ENCODE assay signal across 1 cellular context in genomic region chr11:121928597-121929580, GRCh38.
A peak's percentile ranks its signal among the peaks of the same experiment; 100 is the strongest.
TF ChIP-seq lines count a peak whose summit lies in the region.

No MANE protein-coding gene starts in this region.

TF ChIP-seq in HepG2, 621 proteins besides CTCF, POLR2A, EP300 and RAD21 (continued from another document and continues in another):
- TF ChIP-seq ZNF800 (CRISPR knock-in tag; IDR thresholded peaks at IDR 0.05) = no peak
- TF ChIP-seq RXRA (CRISPR knock-in tag; IDR thresholded peaks at IDR 0.05) = peak; percentile 87; the same call in 1 of the 2 replicates
- TF ChIP-seq, protein P1, sequence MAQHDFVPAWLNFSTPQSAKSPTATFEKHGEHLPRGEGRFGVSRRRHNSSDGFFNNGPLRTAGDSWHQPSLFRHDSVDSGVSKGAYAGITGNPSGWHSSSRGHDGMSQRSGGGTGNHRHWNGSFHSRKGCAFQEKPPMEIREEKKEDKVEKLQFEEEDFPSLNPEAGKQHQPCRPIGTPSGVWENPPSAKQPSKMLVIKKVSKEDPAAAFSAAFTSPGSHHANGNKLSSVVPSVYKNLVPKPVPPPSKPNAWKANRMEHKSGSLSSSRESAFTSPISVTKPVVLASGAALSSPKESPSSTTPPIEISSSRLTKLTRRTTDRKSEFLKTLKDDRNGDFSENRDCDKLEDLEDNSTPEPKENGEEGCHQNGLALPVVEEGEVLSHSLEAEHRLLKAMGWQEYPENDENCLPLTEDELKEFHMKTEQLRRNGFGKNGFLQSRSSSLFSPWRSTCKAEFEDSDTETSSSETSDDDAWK (CRISPR knock-in tag; IDR thresholded peaks at IDR 0.05) = no peak
- no peak for TF ChIP-seq MIER3 (CRISPR knock-in tag; IDR thresholded peaks at IDR 0.05; ENCODE audit: borderline replicate concordance)
- no peak for TF ChIP-seq ZNF607 (CRISPR knock-in tag; IDR thresholded peaks at IDR 0.05; ENCODE audit: borderline replicate concordance)
- TF ChIP-seq HCFC1 (IDR thresholded peaks at IDR 0.05; ENCODE audit: low read depth, low read length) = no peak
- TF ChIP-seq, protein P2, sequence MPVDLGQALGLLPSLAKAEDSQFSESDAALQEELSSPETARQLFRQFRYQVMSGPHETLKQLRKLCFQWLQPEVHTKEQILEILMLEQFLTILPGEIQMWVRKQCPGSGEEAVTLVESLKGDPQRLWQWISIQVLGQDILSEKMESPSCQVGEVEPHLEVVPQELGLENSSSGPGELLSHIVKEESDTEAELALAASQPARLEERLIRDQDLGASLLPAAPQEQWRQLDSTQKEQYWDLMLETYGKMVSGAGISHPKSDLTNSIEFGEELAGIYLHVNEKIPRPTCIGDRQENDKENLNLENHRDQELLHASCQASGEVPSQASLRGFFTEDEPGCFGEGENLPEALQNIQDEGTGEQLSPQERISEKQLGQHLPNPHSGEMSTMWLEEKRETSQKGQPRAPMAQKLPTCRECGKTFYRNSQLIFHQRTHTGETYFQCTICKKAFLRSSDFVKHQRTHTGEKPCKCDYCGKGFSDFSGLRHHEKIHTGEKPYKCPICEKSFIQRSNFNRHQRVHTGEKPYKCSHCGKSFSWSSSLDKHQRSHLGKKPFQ (CRISPR knock-in tag; IDR thresholded peaks at IDR 0.05; ENCODE audit: insufficient replicate concordance) = no peak
- TF ChIP-seq ATF1 (CRISPR knock-in tag; IDR thresholded peaks at IDR 0.05) = peak; percentile 51
- TF ChIP-seq, protein P3, sequence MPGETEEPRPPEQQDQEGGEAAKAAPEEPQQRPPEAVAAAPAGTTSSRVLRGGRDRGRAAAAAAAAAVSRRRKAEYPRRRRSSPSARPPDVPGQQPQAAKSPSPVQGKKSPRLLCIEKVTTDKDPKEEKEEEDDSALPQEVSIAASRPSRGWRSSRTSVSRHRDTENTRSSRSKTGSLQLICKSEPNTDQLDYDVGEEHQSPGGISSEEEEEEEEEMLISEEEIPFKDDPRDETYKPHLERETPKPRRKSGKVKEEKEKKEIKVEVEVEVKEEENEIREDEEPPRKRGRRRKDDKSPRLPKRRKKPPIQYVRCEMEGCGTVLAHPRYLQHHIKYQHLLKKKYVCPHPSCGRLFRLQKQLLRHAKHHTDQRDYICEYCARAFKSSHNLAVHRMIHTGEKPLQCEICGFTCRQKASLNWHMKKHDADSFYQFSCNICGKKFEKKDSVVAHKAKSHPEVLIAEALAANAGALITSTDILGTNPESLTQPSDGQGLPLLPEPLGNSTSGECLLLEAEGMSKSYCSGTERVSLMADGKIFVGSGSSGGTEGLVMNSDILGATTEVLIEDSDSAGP (CRISPR knock-in tag; IDR thresholded peaks at IDR 0.05; ENCODE audit: borderline replicate concordance) = peak; percentile 24; the same call in 1 of the 2 replicates
- TF ChIP-seq ATF5 (CRISPR knock-in tag; IDR thresholded peaks at IDR 0.05; ENCODE audit: low read depth) = no peak
- TF ChIP-seq ELF4 (CRISPR knock-in tag; IDR thresholded peaks at IDR 0.05; ENCODE audit: borderline replicate concordance) = no peak
- TF ChIP-seq GMEB1 (CRISPR knock-in tag; IDR thresholded peaks at IDR 0.05; ENCODE audit: borderline replicate concordance) = no peak
- peak; percentile 90 for TF ChIP-seq ISL2 (CRISPR knock-in tag; IDR thresholded peaks at IDR 0.05)
- TF ChIP-seq KDM6A (CRISPR knock-in tag; IDR thresholded peaks at IDR 0.05; ENCODE audit: low read depth) = peak; percentile 56; the same call in 1 of the 2 replicates
- no peak for TF ChIP-seq ZNF124 (CRISPR knock-in tag; IDR thresholded peaks at IDR 0.05)
- TF ChIP-seq SAP130 (CRISPR knock-in tag; IDR thresholded peaks at IDR 0.05; ENCODE audit: low read depth) = no peak; the same call in 1 of the 2 replicates
- no peak for TF ChIP-seq ZNF577 (CRISPR knock-in tag; IDR thresholded peaks at IDR 0.05; ENCODE audit: borderline replicate concordance, low read depth)
- no peak for TF ChIP-seq NAIF1 (CRISPR knock-in tag; IDR thresholded peaks at IDR 0.05; ENCODE audit: borderline replicate concordance)
- TF ChIP-seq MBNL3 (CRISPR knock-in tag; conservative IDR thresholded peaks at IDR 0.05) = no peak
- TF ChIP-seq ZFP82 (CRISPR knock-in tag; IDR thresholded peaks at IDR 0.05; ENCODE audit: borderline replicate concordance) = no peak
- no peak; the same call in 1 of the 2 replicates for TF ChIP-seq ZNF746 (CRISPR knock-in tag; IDR thresholded peaks at IDR 0.05)
- no peak for TF ChIP-seq ZNF367 (CRISPR knock-in tag; IDR thresholded peaks at IDR 0.05; ENCODE audit: borderline replicate concordance)
- no peak for TF ChIP-seq SIN3A (IDR thresholded peaks at IDR 0.05; ENCODE audit: borderline replicate concordance, low read depth, low read length)
- TF ChIP-seq DNMT3B (CRISPR knock-in tag; conservative IDR thresholded peaks at IDR 0.05) = no peak
- peak; percentile 65; the same call in 1 of the 2 replicates for TF ChIP-seq MED13 (CRISPR knock-in tag; IDR thresholded peaks at IDR 0.05)
- TF ChIP-seq, protein P4, sequence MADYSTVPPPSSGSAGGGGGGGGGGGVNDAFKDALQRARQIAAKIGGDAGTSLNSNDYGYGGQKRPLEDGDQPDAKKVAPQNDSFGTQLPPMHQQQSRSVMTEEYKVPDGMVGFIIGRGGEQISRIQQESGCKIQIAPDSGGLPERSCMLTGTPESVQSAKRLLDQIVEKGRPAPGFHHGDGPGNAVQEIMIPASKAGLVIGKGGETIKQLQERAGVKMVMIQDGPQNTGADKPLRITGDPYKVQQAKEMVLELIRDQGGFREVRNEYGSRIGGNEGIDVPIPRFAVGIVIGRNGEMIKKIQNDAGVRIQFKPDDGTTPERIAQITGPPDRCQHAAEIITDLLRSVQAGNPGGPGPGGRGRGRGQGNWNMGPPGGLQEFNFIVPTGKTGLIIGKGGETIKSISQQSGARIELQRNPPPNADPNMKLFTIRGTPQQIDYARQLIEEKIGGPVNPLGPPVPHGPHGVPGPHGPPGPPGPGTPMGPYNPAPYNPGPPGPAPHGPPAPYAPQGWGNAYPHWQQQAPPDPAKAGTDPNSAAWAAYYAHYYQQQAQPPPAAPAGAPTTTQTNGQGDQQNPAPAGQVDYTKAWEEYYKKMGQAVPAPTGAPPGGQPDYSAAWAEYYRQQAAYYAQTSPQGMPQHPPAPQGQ (CRISPR knock-in tag; IDR thresholded peaks at IDR 0.05; ENCODE audit: borderline replicate concordance) = no peak
- TF ChIP-seq KDM2A (CRISPR knock-in tag; IDR thresholded peaks at IDR 0.05; ENCODE audit: borderline replicate concordance, low read depth) = no peak
- TF ChIP-seq HHEX (CRISPR knock-in tag; IDR thresholded peaks at IDR 0.05) = no peak
- peak; percentile 42; the same call in 1 of the 2 replicates for TF ChIP-seq ZBTB7B (CRISPR knock-in tag; IDR thresholded peaks at IDR 0.05)
- no peak for TF ChIP-seq ZFAT (CRISPR knock-in tag; conservative IDR thresholded peaks at IDR 0.05)
- TF ChIP-seq ZNF496 (CRISPR knock-in tag; IDR thresholded peaks at IDR 0.05; ENCODE audit: insufficient replicate concordance) = no peak
- TF ChIP-seq HMG20A (CRISPR knock-in tag; IDR thresholded peaks at IDR 0.05; ENCODE audit: borderline replicate concordance) = peak; percentile 78
- no peak for TF ChIP-seq SRSF1 (optimal IDR thresholded peaks at IDR 0.05; ENCODE audit: low read depth, low read length)
- no peak for TF ChIP-seq NFYB (CRISPR knock-in tag; IDR thresholded peaks at IDR 0.05)
- TF ChIP-seq ZNF850 (CRISPR knock-in tag; conservative IDR thresholded peaks at IDR 0.05) = no peak
- TF ChIP-seq, protein P5, sequence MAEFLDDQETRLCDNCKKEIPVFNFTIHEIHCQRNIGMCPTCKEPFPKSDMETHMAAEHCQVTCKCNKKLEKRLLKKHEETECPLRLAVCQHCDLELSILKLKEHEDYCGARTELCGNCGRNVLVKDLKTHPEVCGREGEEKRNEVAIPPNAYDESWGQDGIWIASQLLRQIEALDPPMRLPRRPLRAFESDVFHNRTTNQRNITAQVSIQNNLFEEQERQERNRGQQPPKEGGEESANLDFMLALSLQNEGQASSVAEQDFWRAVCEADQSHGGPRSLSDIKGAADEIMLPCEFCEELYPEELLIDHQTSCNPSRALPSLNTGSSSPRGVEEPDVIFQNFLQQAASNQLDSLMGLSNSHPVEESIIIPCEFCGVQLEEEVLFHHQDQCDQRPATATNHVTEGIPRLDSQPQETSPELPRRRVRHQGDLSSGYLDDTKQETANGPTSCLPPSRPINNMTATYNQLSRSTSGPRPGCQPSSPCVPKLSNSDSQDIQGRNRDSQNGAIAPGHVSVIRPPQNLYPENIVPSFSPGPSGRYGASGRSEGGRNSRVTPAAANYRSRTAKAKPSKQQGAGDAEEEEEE (CRISPR knock-in tag; IDR thresholded peaks at IDR 0.05; ENCODE audit: borderline replicate concordance) = no peak
- TF ChIP-seq TCF7L2 (IDR thresholded peaks at IDR 0.05; ENCODE audit: low read depth, low read length) = peak; percentile 75
- TF ChIP-seq ZNF234 (CRISPR knock-in tag; conservative IDR thresholded peaks at IDR 0.05) = no peak
- 0 out of 2 replicates have a peak, but pooled peaks have one; percentile 16 for TF ChIP-seq GATAD1 (CRISPR knock-in tag; IDR thresholded peaks at IDR 0.05)
- no peak for TF ChIP-seq NRL (CRISPR knock-in tag; IDR thresholded peaks at IDR 0.05; ENCODE audit: borderline replicate concordance)
- no peak for TF ChIP-seq GABPA (IDR thresholded peaks at IDR 0.05; ENCODE audit: low read depth, low read length)
- TF ChIP-seq GABPA (CRISPR knock-in tag; IDR thresholded peaks at IDR 0.05; ENCODE audit: low read depth) = no peak
- no peak for TF ChIP-seq BORCS8-MEF2B (CRISPR knock-in tag; IDR thresholded peaks at IDR 0.05)
- TF ChIP-seq ZNF816 (CRISPR knock-in tag; IDR thresholded peaks at IDR 0.05; ENCODE audit: borderline replicate concordance) = no peak
- no peak for TF ChIP-seq POLR2AphosphoS2 (IDR thresholded peaks at IDR 0.05; ENCODE audit: low read depth, low read length)
- TF ChIP-seq CC2D1A (CRISPR knock-in tag; IDR thresholded peaks at IDR 0.05) = no peak
- no peak for TF ChIP-seq TAF1 (CRISPR knock-in tag; IDR thresholded peaks at IDR 0.05)
- no peak for TF ChIP-seq POLR2G (IDR thresholded peaks at IDR 0.05; ENCODE audit: low read depth, low read length)
- no peak for TF ChIP-seq NR0B2 (CRISPR knock-in tag; IDR thresholded peaks at IDR 0.05)
- TF ChIP-seq ZBTB33 (CRISPR knock-in tag; IDR thresholded peaks at IDR 0.05) = no peak
- no peak for TF ChIP-seq ZNF292 (CRISPR knock-in tag; IDR thresholded peaks at IDR 0.05; ENCODE audit: borderline replicate concordance, low read depth)
- TF ChIP-seq ZNF205 (CRISPR knock-in tag; IDR thresholded peaks at IDR 0.05) = no peak
- TF ChIP-seq MTF2 (CRISPR knock-in tag; IDR thresholded peaks at IDR 0.05; ENCODE audit: borderline replicate concordance) = no peak
- peak; percentile 31; the same call in 1 of the 2 replicates for TF ChIP-seq ERF (CRISPR knock-in tag; IDR thresholded peaks at IDR 0.05)
- TF ChIP-seq ZNF121 (CRISPR knock-in tag; IDR thresholded peaks at IDR 0.05) = no peak
- TF ChIP-seq ZNF788 (CRISPR knock-in tag; IDR thresholded peaks at IDR 0.05; ENCODE audit: borderline replicate concordance) = no peak
